In the genomic region with DNA sequence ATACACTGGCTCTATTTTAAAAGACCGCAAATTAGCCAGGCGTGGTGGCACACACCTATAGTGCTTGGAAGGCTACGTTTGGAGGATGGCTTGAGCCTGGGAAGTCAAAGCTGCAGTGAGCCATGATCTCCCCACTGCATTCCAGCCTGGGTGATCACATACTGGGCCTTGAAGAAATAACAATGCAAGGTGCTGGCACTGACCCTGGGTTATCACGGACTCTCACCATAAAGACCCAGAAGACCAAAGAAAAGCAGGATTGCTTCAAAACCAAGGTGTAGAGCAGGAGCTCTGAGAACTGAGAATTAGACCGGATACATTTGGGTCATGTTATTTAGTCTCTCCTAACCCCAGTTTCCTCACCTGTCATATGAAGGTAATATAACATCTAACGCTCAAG, we compare ENCODE assay signal across 39 cellular contexts.
"Had no signal": no experiment of that assay in that cellular context is flagged by ENCODE, and none has a peak within 500 bp of the region (broad histone marks: within the 10 kb centered on the region; RNA-seq: fewer than 3 reads in every experiment).

No MANE protein-coding gene starts in this region.

- H3K4me3 Mint-ChIP-seq: activated naive CD4-positive, alpha-beta T cell treated with anti-CD3 and anti-CD28 coated beads for 36 hours; activated naive CD4-positive, alpha-beta T cell treated with anti-CD3 and anti-CD28 coated beads, Interleukin-2, amount 10 ng/mL, durations not matched to agents 7 days and 5 days; activated naive CD4-positive, alpha-beta T cell treated with anti-CD3 and anti-CD28 coated beads, Interleukin-2, amount 50 U/mL, for 24 hours; activated naive CD8-positive, alpha-beta T cell; activated naive CD8-positive, alpha-beta T cell treated with anti-CD3 and anti-CD28 coated beads for 36 hours; activated naive CD8-positive, alpha-beta T cell treated with anti-CD3 and anti-CD28 coated beads, Interleukin-2, amount 10 ng/mL, durations not matched to agents 7 days and 5 days; activated naive CD8-positive, alpha-beta T cell treated with anti-CD3 and anti-CD28 coated beads, Interleukin-2, amount 50 U/mL, for 24 hours; activated T-cell treated with anti-CD3 and anti-CD28 coated beads, Interleukin-2, amount 50 U/mL, for 24 hours; activated T-cell treated with anti-CD3 and anti-CD28 coated beads, Interleukin-2, amount 50 U/mL, for 4 hours; activated T-cell treated with anti-CD3 and anti-CD28 coated beads, Interleukin-2, amount 50 U/mL, for 72 hours; activated T-helper 1 cell treated with anti-CD3 and anti-CD28 coated beads, Interleukin-12 subunit alpha, Interleukin-12 subunit beta, Interleukin-2, Interleukin-4 antibody, amounts not matched to agents 30 ng/mL and 10 ng/mL and 1 ng/mL, durations not matched to agents 14 hours and 24 hours and 36 hours; brain; central memory CD8-positive, alpha-beta T cell had no signal

- H3K9me3 ChIP-seq: adrenal gland, ascending aorta, body of pancreas, breast epithelium had no signal

- H3K27ac ChIP-seq: adrenal gland, brain microvascular endothelial cell, breast epithelium, cardiac muscle cell had no signal

- H3K27ac Mint-ChIP-seq: activated naive CD4-positive, alpha-beta T cell treated with anti-CD3 and anti-CD28 coated beads for 36 hours; activated naive CD4-positive, alpha-beta T cell treated with anti-CD3 and anti-CD28 coated beads, Interleukin-2, amount 10 ng/mL, durations not matched to agents 7 days and 5 days; activated naive CD4-positive, alpha-beta T cell treated with anti-CD3 and anti-CD28 coated beads, Interleukin-2, amount 50 U/mL, for 24 hours; activated naive CD4-positive, alpha-beta T cell treated with anti-CD3 and anti-CD28 coated beads, Interleukin-2, amount 50 U/mL, for 72 hours; activated naive CD8-positive, alpha-beta T cell; activated naive CD8-positive, alpha-beta T cell treated with anti-CD3 and anti-CD28 coated beads, Interleukin-2, amount 10 ng/mL, durations not matched to agents 7 days and 5 days; activated naive CD8-positive, alpha-beta T cell treated with anti-CD3 and anti-CD28 coated beads, Interleukin-2, amount 50 U/mL, for 24 hours; activated T-cell treated with anti-CD3 and anti-CD28 coated beads, Interleukin-2, amount 50 U/mL, for 72 hours; activated T-helper 1 cell treated with anti-CD3 and anti-CD28 coated beads, Interleukin-12 subunit alpha, Interleukin-12 subunit beta, Interleukin-2, Interleukin-4 antibody, amounts not matched to agents 30 ng/mL and 10 ng/mL and 1 ng/mL, durations not matched to agents 14 hours and 24 hours and 36 hours; activated T-helper 2 cell treated with anti-CD3 and anti-CD28 coated beads, Interferon-gamma antibody, Interleukin-2, Interleukin-4, amounts not matched to agents 10 μg/mL and 5 μg/mL and 100 μg/mL, durations not matched to agents 14 hours and 24 hours and 36 hours; brain had no signal

- H3K4me3 ChIP-seq: adrenal gland, ascending aorta, body of pancreas, breast epithelium, cardiac muscle cell had no signal

- ATAC-seq: activated naive CD4-positive, alpha-beta T cell treated with anti-CD3 and anti-CD28 coated beads, Interleukin-2, amount 50 U/mL, for 72 hours; activated naive CD8-positive, alpha-beta T cell treated with anti-CD3 and anti-CD28 coated beads, Interleukin-2, amount 50 U/mL, for 24 hours; activated T-cell treated with anti-CD3 and anti-CD28 coated beads, Interleukin-2, amount 50 U/mL, for 4 hours; activated T-cell treated with anti-CD3 and anti-CD28 coated beads, Interleukin-2, amount 50 U/mL, for 72 hours; body of pancreas had no signal

- DNase-seq: activated effector memory CD4-positive, alpha-beta T cell treated with anti-CD3 and anti-CD28 coated beads, Interleukin-2, amount 50 U/mL, for 16 hours; activated effector memory CD4-positive, alpha-beta T cell treated with Interleukin-2 at 50 U/mL for 16 hours; activated gamma-delta T cell; activated gamma-delta T cell treated with Interleukin-2 at 50 U/mL for 16 hours; activated naive CD4-positive, alpha-beta T cell; activated naive CD4-positive, alpha-beta T cell treated with anti-CD3 and anti-CD28 coated beads for 36 hours; activated naive CD4-positive, alpha-beta T cell treated with anti-CD3 and anti-CD28 coated beads, Interleukin-2, amount 10 ng/mL, durations not matched to agents 7 days and 5 days; activated naive CD4-positive, alpha-beta T cell treated with anti-CD3 and anti-CD28 coated beads, Interleukin-2, amount 50 U/mL, for 16 hours; activated naive CD4-positive, alpha-beta T cell treated with Interleukin-2 at 50 U/mL for 16 hours; activated naive CD8-positive, alpha-beta T cell treated with anti-CD3 and anti-CD28 coated beads for 36 hours; activated naive CD8-positive, alpha-beta T cell treated with anti-CD3 and anti-CD28 coated beads, Interleukin-2, amount 10 ng/mL, durations not matched to agents 7 days and 5 days; activated naive CD8-positive, alpha-beta T cell treated with anti-CD3 and anti-CD28 coated beads, Interleukin-2, amount 50 U/mL, for 24 hours; activated T-cell treated with anti-CD3 and anti-CD28 coated beads, Interleukin-2, amount 50 U/mL, for 24 hours; activated T-cell treated with anti-CD3 and anti-CD28 coated beads, Interleukin-2, amount 50 U/mL, for 4 hours; activated T-cell treated with anti-CD3 and anti-CD28 coated beads, Interleukin-2, amount 50 U/mL, for 48 hours; activated T-cell treated with anti-CD3 and anti-CD28 coated beads, Interleukin-2, amount 50 U/mL, for 72 hours; adrenal gland; amniotic stem cell; amygdala; anterior cingulate cortex; aorta; body of pancreas; brain microvascular endothelial cell; caudate nucleus; central memory CD4-positive, alpha-beta T cell; cerebellar nuclear complex had no signal

- H3K9me3 Mint-ChIP-seq: activated naive CD4-positive, alpha-beta T cell treated with anti-CD3 and anti-CD28 coated beads for 36 hours; activated naive CD4-positive, alpha-beta T cell treated with anti-CD3 and anti-CD28 coated beads, Interleukin-2, amount 10 ng/mL, durations not matched to agents 7 days and 5 days; activated naive CD4-positive, alpha-beta T cell treated with anti-CD3 and anti-CD28 coated beads, Interleukin-2, amount 50 U/mL, for 24 hours; activated naive CD4-positive, alpha-beta T cell treated with anti-CD3 and anti-CD28 coated beads, Interleukin-2, amount 50 U/mL, for 72 hours; activated naive CD8-positive, alpha-beta T cell treated with anti-CD3 and anti-CD28 coated beads, Interleukin-2, amount 50 U/mL, for 24 hours; activated T-cell treated with anti-CD3 and anti-CD28 coated beads, Interleukin-2, amount 50 U/mL, for 24 hours; activated T-cell treated with anti-CD3 and anti-CD28 coated beads, Interleukin-2, amount 50 U/mL, for 4 hours; activated T-cell treated with anti-CD3 and anti-CD28 coated beads, Interleukin-2, amount 50 U/mL, for 72 hours; activated T-helper 1 cell treated with anti-CD3 and anti-CD28 coated beads, Interleukin-12 subunit alpha, Interleukin-12 subunit beta, Interleukin-2, Interleukin-4 antibody, amounts not matched to agents 30 ng/mL and 10 ng/mL and 1 ng/mL, durations not matched to agents 14 hours and 24 hours and 36 hours; activated T-helper 2 cell treated with anti-CD3 and anti-CD28 coated beads, Interferon-gamma antibody, Interleukin-2, Interleukin-4, amounts not matched to agents 10 μg/mL and 5 μg/mL and 100 μg/mL, durations not matched to agents 14 hours and 24 hours and 36 hours; brain; central memory CD8-positive, alpha-beta T cell had no signal

- H3K27me3 ChIP-seq: adrenal gland, ascending aorta, body of pancreas, brain microvascular endothelial cell, breast epithelium, cardiac muscle cell had no signal

- H3K36me3 ChIP-seq: breast epithelium had no signal

- FAIRE-seq: astrocyte, bronchial epithelial cell, colon had no signal

- H3K4me1 ChIP-seq: breast epithelium had no signal

- H3K27me3 Mint-ChIP-seq: activated naive CD4-positive, alpha-beta T cell treated with anti-CD3 and anti-CD28 coated beads, Interleukin-2, amount 10 ng/mL, durations not matched to agents 7 days and 5 days; activated naive CD4-positive, alpha-beta T cell treated with anti-CD3 and anti-CD28 coated beads, Interleukin-2, amount 50 U/mL, for 24 hours; activated naive CD8-positive, alpha-beta T cell; activated naive CD8-positive, alpha-beta T cell treated with anti-CD3 and anti-CD28 coated beads for 36 hours; activated naive CD8-positive, alpha-beta T cell treated with anti-CD3 and anti-CD28 coated beads, Interleukin-2, amount 10 ng/mL, durations not matched to agents 7 days and 5 days; activated naive CD8-positive, alpha-beta T cell treated with anti-CD3 and anti-CD28 coated beads, Interleukin-2, amount 50 U/mL, for 24 hours; activated T-cell treated with anti-CD3 and anti-CD28 coated beads, Interleukin-2, amount 50 U/mL, for 24 hours; brain; central memory CD8-positive, alpha-beta T cell had no signal
